ENCODE assay signal across 19 cellular contexts in genomic region chr13:99662678-99663077, GRCh38. TPM values are rescaled to one million over a fixed set of nuclear protein-coding genes. Genes with fewer than 3 reads are reported as not detected.
DNase-seq lines count a peak whose midpoint lies in the region; ATAC-seq, FAIRE-seq and TF ChIP-seq lines count a peak whose summit lies in the region.
"Had no signal": no experiment of that assay in that cellular context is flagged by ENCODE, and none has a peak within 500 bp of the region (broad histone marks: within the 10 kb centered on the region; RNA-seq: fewer than 3 reads in every experiment).

No MANE protein-coding gene starts in this region.

- H3K36me3 ChIP-seq in GM23338 (ENCODE audit: insufficient read depth), result no peaks in the 10 kb centered on the region
- H3K36me3 ChIP-seq in HUES64 (ENCODE audit: insufficient read depth, low read length), result no peaks in the 10 kb centered on the region
- no peaks in the 10 kb centered on the region for H3K36me3 ChIP-seq in H1 (ENCODE audit: control insufficient read depth in 2 of 4, insufficient read depth in 4 of 4, low read length in 3 of 4)
- H3K36me3 ChIP-seq in mesendoderm (ENCODE audit: control insufficient read depth, insufficient read depth, low read length), result no peaks in the 10 kb centered on the region
- H3K36me3 ChIP-seq: Peyer's patch had no signal

- H3K4me1 ChIP-seq in GM23338 (ENCODE audit: insufficient read depth) (peaks cover 46% of the 10 kb centered on the region), HUES64 (ENCODE audit: insufficient read depth, low read length) (peaks cover 60% of the 10 kb centered on the region), H1 (replicated peaks in 1 of 4; ENCODE audit: control insufficient read depth in 3 of 4, insufficient read depth in 4 of 4, low read length in 3 of 4) (peaks cover 12 to 30% (median 20%) of the 10 kb centered on the region in 4 experiments), mesendoderm (ENCODE audit: control insufficient read depth, low read depth, low read length) (peaks cover 3% of the 10 kb centered on the region)

- CTCF ChIA-PET in H1 (lab: Charles Lee; ENCODE audit: partially characterized antibody), result interaction anchor here (0.9 to 1.0 kb wide), 2 partner anchors 34 to 252 kb away, joined by 3 to 4 read pairs; no protein-coding TSS in a partner anchor

- H4K91ac ChIP-seq in H1 (replicated peaks; ENCODE audit: insufficient read length, low read length), result peak overlapping the region; percentile 99

- no peaks in the 10 kb centered on the region for H3K36me3 Mint-ChIP-seq in GM23338 (ENCODE audit: low read depth)
- H3K36me3 Mint-ChIP-seq: CD4-positive, CD25-positive, alpha-beta regulatory T cell had no signal

- no peak for TF ChIP-seq EP300 in H1 (IDR thresholded peaks at IDR 0.05; ENCODE audit: borderline replicate concordance in 1 of 2, low read depth in 2 of 2, low read length in 2 of 2)

- H3K9me3 ChIP-seq in HUES64 (ENCODE audit: insufficient read depth, low read depth, low read length) (no peaks in the 10 kb centered on the region), H1 (ENCODE audit: insufficient read depth in 2 of 2, low read depth in 1 of 2, low read length in 1 of 2) (no peaks in the 10 kb centered on the region)
- H3K9me3 ChIP-seq: Peyer's patch had no signal

- no peak overlapping the region for H2AFZ ChIP-seq in GM23338
- H2AFZ ChIP-seq in H1 (ENCODE audit: low read length), result no peak overlapping the region
- H2AFZ ChIP-seq: GM23248 had no signal

- 76% methylated on average over 3 of the region's 3 CpGs for WGBS in HUES64
- 82% methylated on average over 3 of the region's 3 CpGs; no CpG with 5 or more reads in 1 of the 2 experiments for WGBS in H1 (ENCODE audit: extremely low coverage in 1 of 2, insufficient coverage in 1 of 2, insufficient read length in 1 of 2, insufficient replicate concordance in 2 of 2, low coverage in 1 of 2, low lambda C conversion rate in 2 of 2, missing lambda C conversion rate in 1 of 2), 2 experiments
- no CpG with 5 or more reads among the region's 3 CpGs for WGBS in mesendoderm (ENCODE audit: extremely low coverage, insufficient coverage, low lambda C conversion rate)

- H4K20me1 ChIP-seq in GM23338 (replicated peaks; ENCODE audit: insufficient read depth) (no peaks in the 10 kb centered on the region), H1 (replicated peaks in 1 of 2; ENCODE audit: control insufficient read depth in 1 of 2, insufficient read depth in 2 of 2, low read length in 2 of 2) (no peaks in the 10 kb centered on the region)

- FAIRE-seq in H1 (lab: Jason Lieb, UNC), result no peak
- FAIRE-seq: GM19239 had no signal

- no peak overlapping the region for H3K9ac ChIP-seq in HUES64 (ENCODE audit: low read depth, low read length)
- H3K9ac ChIP-seq in H1 (replicated peaks in 1 of 4; ENCODE audit: extremely low read depth in 1 of 4, low read depth in 3 of 4, low read length in 3 of 4), result no peak overlapping the region
- no peak overlapping the region for H3K9ac ChIP-seq in mesendoderm (ENCODE audit: low read length)
- H3K9ac ChIP-seq: GM23248 had no signal

- no peaks in the 10 kb centered on the region for H3F3A ChIP-seq in GM23338 (replicated peaks; ENCODE audit: low read depth)

- 0 out of 2 replicates have a peak overlapping the region, but pooled peaks have one; percentile 96 for H2BK12ac ChIP-seq in H1 (ENCODE audit: low read depth, low read length)

- no peak overlapping the region for H3K4me3 Mint-ChIP-seq in GM23338
- H3K4me3 Mint-ChIP-seq: HFFc6 had no signal

- H2AK5ac ChIP-seq in H1 (ENCODE audit: low read depth, low read length) (no peak overlapping the region), mesendoderm (ENCODE audit: low read length) (no peak overlapping the region)

- H3K23me2 ChIP-seq in H1 (ENCODE audit: low read depth, low read length), result no peaks in the 10 kb centered on the region

- H3K23ac ChIP-seq in H1 (ENCODE audit: insufficient read length) (no peak overlapping the region), mesendoderm (ENCODE audit: low read length) (no peak overlapping the region)

- H2BK120ac ChIP-seq in H1 (replicated peaks; ENCODE audit: low read depth, low read length) (peak overlapping the region; percentile 93), mesendoderm (ENCODE audit: low read depth, low read length) (no peak overlapping the region)

- peak overlapping the region; percentile 23; the same call in 1 of the 2 replicates for H3K4me2 ChIP-seq in GM23338
- H3K4me2 ChIP-seq in H1 (ENCODE audit: insufficient read depth in 1 of 2, low read depth in 2 of 2, low read length in 2 of 2), result no peak overlapping the region
- H3K4me2 ChIP-seq in mesendoderm (ENCODE audit: low read length), result no peak overlapping the region

- H3K79me2 ChIP-seq in GM23338 (replicated peaks; ENCODE audit: insufficient read depth), result no peaks in the 10 kb centered on the region
- H3K79me2 ChIP-seq in H1 (ENCODE audit: control insufficient read depth in 1 of 2, insufficient read depth in 2 of 2, low read length in 2 of 2), result peaks cover 0 to 6% of the 10 kb centered on the region in 2 experiments; a peak in 1 of 4 replicates
- no peaks in the 10 kb centered on the region for H3K79me2 ChIP-seq in mesendoderm (ENCODE audit: control insufficient read depth, insufficient read depth, low read length)

- no peak overlapping the region for H3K14ac ChIP-seq in H1 (ENCODE audit: insufficient read length)

- H3K18ac ChIP-seq in H1 (ENCODE audit: extremely low read depth, low read length), result peak overlapping the region; percentile 79; the same call in 1 of the 2 replicates
- H3K18ac ChIP-seq in mesendoderm (ENCODE audit: low read length), result no peak overlapping the region

- DNase-seq in GM23338 (ENCODE audit: low spot score), result no peak
- no peak for DNase-seq in H1 (ENCODE audit: low read depth in 1 of 2, low spot score in 2 of 2)
- no peak for DNase-seq in mesendoderm
- no peak for DNase-seq in ureter (ENCODE audit: low spot score)
- DNase-seq in stimulated activated CD4-positive, alpha-beta T cell treated with anti-CD3 and anti-CD28 coated beads, Interleukin-2, amount 100 ng/mL, for 48 hours, result no peak
- DNase-seq: ACHN; CD4-positive, CD25-positive, alpha-beta regulatory T cell; DND-41; GF-D8; GM23248; HFFc6; MV-4-11; NCI-H146; NCI-H82; Peyer's patch; SHP77 treated with DMSO at 0.1 percent for 48 hours had no signal

- peak overlapping the region; percentile 46; the same call in 1 of the 2 replicates for H3K27ac Mint-ChIP-seq in GM23338
- H3K27ac Mint-ChIP-seq: HFFc6 had no signal

- peak overlapping the region; percentile 17 for H3K4ac ChIP-seq in H1 (replicated peaks; ENCODE audit: insufficient read length, low read depth, low read length)
- H3K4ac ChIP-seq in mesendoderm (ENCODE audit: low read depth, low read length), result no peak overlapping the region

- H3K4me1 Mint-ChIP-seq in GM23338, result peaks cover 59% of the 10 kb centered on the region

- H3K56ac ChIP-seq in H1 (replicated peaks; ENCODE audit: insufficient read length, low read depth, low read length) (no peak overlapping the region), mesendoderm (ENCODE audit: low read length) (no peak overlapping the region)

- H4K5ac ChIP-seq in H1 (ENCODE audit: insufficient read length, low read depth, low read length), result peak overlapping the region; percentile 60
- peak overlapping the region; percentile 22 for H4K5ac ChIP-seq in mesendoderm (ENCODE audit: low read length)

- POLR2A ChIA-PET in H1 (lab: Charles Lee; ENCODE audit: partially characterized antibody), result interaction anchor here (1.2 to 3.1 kb wide), 5 partner anchors 8 to 330 kb away, joined by 3 to 43 read pairs (median 7); no protein-coding TSS in a partner anchor

- H3K9me2 ChIP-seq in GM23338 (ENCODE audit: insufficient read depth), result no peaks in the 10 kb centered on the region

- H3K79me1 ChIP-seq in H1 (ENCODE audit: low read depth, low read length) (no peaks in the 10 kb centered on the region), mesendoderm (ENCODE audit: low read length) (no peaks in the 10 kb centered on the region)

- no peaks in the 10 kb centered on the region for H3K9me3 Mint-ChIP-seq in GM23338
- H3K9me3 Mint-ChIP-seq: CD4-positive, CD25-positive, alpha-beta regulatory T cell; HFFc6 had no signal

- TF ChIP-seq CTCF in GM23338 (conservative IDR thresholded peaks at IDR 0.05; ENCODE audit: low read depth in 2 of 2) (no peak), H1 (IDR thresholded peaks at IDR 0.05; ENCODE audit: control extremely low read depth in 1 of 3, insufficient read depth in 1 of 3, low read depth in 1 of 3, low read length in 3 of 3) (no peak)

- ATAC-seq in GM23338 (no peak), GM21717 (IDR thresholded peaks at IDR 0.05; ENCODE audit: unreplicated experiment) (no peak)

- H4K8ac ChIP-seq in H1 (ENCODE audit: extremely low read depth, insufficient read depth, low read length), result no peak overlapping the region
- no peak overlapping the region for H4K8ac ChIP-seq in mesendoderm (ENCODE audit: low read depth, low read length)

- no peaks in the 10 kb centered on the region for H3K27me3 ChIP-seq in GM23338 (ENCODE audit: insufficient read depth)
- no peaks in the 10 kb centered on the region for H3K27me3 ChIP-seq in HUES64 (ENCODE audit: insufficient read depth, low read length)
- no peaks in the 10 kb centered on the region for H3K27me3 ChIP-seq in H1 (replicated peaks in 1 of 4; ENCODE audit: control insufficient read depth in 3 of 4, extremely low read depth in 1 of 4, insufficient read depth in 3 of 4, low read length in 3 of 4)
- no peaks in the 10 kb centered on the region for H3K27me3 ChIP-seq in mesendoderm (ENCODE audit: insufficient read depth, low read length, poor library complexity)
- H3K27me3 ChIP-seq: Peyer's patch had no signal

- H3K4me3 ChIP-seq in GM23338 (no peak overlapping the region), HUES64 (ENCODE audit: low read length) (no peak overlapping the region), H1 (ENCODE audit: extremely low read depth in 1 of 4, insufficient read depth in 2 of 4, low read depth in 3 of 4, low read length in 4 of 4) (peak overlapping the region in 1 of 4 experiments; percentile 31; a peak in 1 of 8 replicates), mesendoderm (ENCODE audit: low read length) (no peak overlapping the region)
- H3K4me3 ChIP-seq: GM23248, Peyer's patch had no signal

- peak overlapping the region; percentile 78 for H3K27ac ChIP-seq in GM23338 (ENCODE audit: low read depth)
- peak overlapping the region; percentile 85 for H3K27ac ChIP-seq in HUES64 (ENCODE audit: low read depth, low read length)
- no peak overlapping the region for H3K27ac ChIP-seq in H1 (ENCODE audit: low read depth, low read length)
- no peak overlapping the region for H3K27ac ChIP-seq in mesendoderm (ENCODE audit: low read depth, low read length)
- H3K27ac ChIP-seq: GM23248, Peyer's patch had no signal

- H2BK20ac ChIP-seq in H1 (ENCODE audit: low read length), result peak overlapping the region; percentile 44

- H2BK15ac ChIP-seq in H1 (ENCODE audit: low read length), result 0 out of 2 replicates have a peak overlapping the region, but pooled peaks have one; percentile 6
- H2BK15ac ChIP-seq in mesendoderm (replicated peaks; ENCODE audit: low read depth), result no peak overlapping the region

- peaks cover 6% of the 10 kb centered on the region for H3K27me3 Mint-ChIP-seq in GM23338 (ENCODE audit: insufficient read depth, low read depth, poor library complexity)

- H2BK5ac ChIP-seq in H1 (ENCODE audit: low read depth, low read length), result peak overlapping the region; percentile 88; the same call in 1 of the 2 replicates
- no peak overlapping the region for H2BK5ac ChIP-seq in mesendoderm (ENCODE audit: low read length)

- TF ChIP-seq POLR2A in H1 (IDR thresholded peaks at IDR 0.05; ENCODE audit: control extremely low read depth in 1 of 2, low read depth in 2 of 2, low read length in 2 of 2), result no peak

- no peak for TF ChIP-seq RAD21 in H1 (IDR thresholded peaks at IDR 0.05 in 1 of 2, conservative IDR thresholded peaks at IDR 0.05 in 1 of 2; ENCODE audit: low read depth in 2 of 2, low read length in 2 of 2)

RNA-seq across cellular contexts. Expression of gene CLYBL, which starts 56.2 kb away (rescaled TPM):
- total RNA-seq in GM23338 (2014; rRNA removed; shearing (Covaris generic)), result 9.7 and 10.8 TPM in 2 replicates
- polyA plus RNA-seq in GM23338 (2016; fragmentation: Nextera tagmentation; extraction: Ambion mirVana) (12.5 and 12.6 TPM in 2 replicates), H1 (2011; rRNA removed) (5.2 and 9.2 TPM in 2 replicates)
- 9.4 TPM for polyA plus RNA-seq in HUES64 (2013, experiment 1 of 2)
- polyA plus RNA-seq in HUES64 (2013, experiment 2 of 2), result 9.6 TPM
- 9.8 and 11.3 TPM in 2 replicates for total RNA-seq in H1 (2021; fragmentation: NEBNext Ultra II Directional; extraction: Animal tissue kit (Norgen Biotek cat#: 25700))
- 9.0 TPM for polyA plus RNA-seq in H1 (2011; cell fraction: cytosol; rRNA removed)
- polyA plus RNA-seq in H1 (2011; cell fraction: nucleus; rRNA removed), result 8.9 TPM
- polyA plus RNA-seq in H1 (2012, experiment 1 of 2), result 10.6 to 17.4 TPM (median 12.6 TPM) in 4 replicates
- 7.1 TPM for polyA plus RNA-seq in H1 (2012, experiment 2 of 2)
- polyA plus RNA-seq in H1 (2013, experiment 1 of 2), result 14.7 TPM
- polyA plus RNA-seq in H1 (2013, experiment 2 of 2), result 12.4 TPM
- polyA minus RNA-seq in H1 (2011; rRNA and poly(A)+ RNA removed), result 3.0 and 9.0 TPM in 2 replicates
- polyA minus RNA-seq in H1 (2011; cell fraction: cytosol; rRNA and poly(A)+ RNA removed), result 3.5 TPM
- polyA minus RNA-seq in H1 (2011; cell fraction: nucleus; rRNA and poly(A)+ RNA removed), result 17.8 TPM
- 3.6 TPM for polyA plus RNA-seq in mesendoderm (2013, experiment 1 of 2)
- polyA plus RNA-seq in mesendoderm (2013, experiment 2 of 2), result 4.2 TPM
- total RNA-seq in ureter, result 22.1 TPM

Comparison
In these comparisons a context has a peak if more than half of its experiments do, and no peak if none do; other contexts are left out.
1. H3K27ac ChIP-seq: peak in GM23338 (single experiment) and HUES64 (single experiment); none in H1 (single experiment) and mesendoderm (single experiment).